ENCODE assay signal across 8 cellular contexts in the genomic region with DNA sequence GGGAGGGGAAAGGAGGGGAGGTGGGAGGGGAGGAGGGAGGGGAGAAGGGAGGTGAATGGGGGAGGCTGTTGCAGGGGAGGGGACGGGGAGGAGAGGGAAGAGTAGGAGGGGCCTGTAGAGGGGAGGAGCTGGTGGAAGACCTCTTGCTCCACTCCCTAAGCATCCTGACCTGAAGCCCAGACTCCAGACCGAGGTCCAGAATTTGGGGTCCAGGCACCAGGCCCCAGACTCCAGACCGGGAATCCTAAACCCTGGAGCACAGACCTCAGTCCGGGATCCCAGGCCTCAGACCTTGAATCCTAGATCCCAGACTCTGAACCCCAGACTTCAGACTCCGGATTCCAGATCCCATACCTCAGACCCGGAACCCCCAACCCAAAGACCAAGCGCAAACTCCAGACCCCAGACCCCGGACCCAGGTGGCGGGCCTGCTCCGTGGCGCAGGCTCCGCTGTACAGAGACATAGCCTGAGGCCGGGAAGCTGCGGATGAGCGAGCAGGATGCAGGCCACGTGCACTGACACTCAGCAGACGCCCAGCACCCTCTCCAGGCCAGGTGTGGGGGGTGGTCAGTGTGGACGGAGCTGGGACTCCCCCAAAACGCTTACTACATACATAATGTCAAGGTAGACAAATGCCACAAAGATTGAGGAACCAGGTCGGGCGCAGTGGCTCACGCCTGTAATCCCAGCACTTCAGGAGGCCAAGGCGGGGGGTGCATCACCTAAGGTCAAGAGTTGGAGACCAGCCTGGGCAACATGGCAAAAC. TPM values are rescaled to one million over a fixed set of nuclear protein-coding genes. Genes with fewer than 3 reads are reported as not detected.
A peak's percentile ranks its signal among the peaks of the same experiment; 100 is the strongest.
DNase-seq lines count a peak whose midpoint lies in the region; ATAC-seq and TF ChIP-seq lines count a peak whose summit lies in the region.

No MANE protein-coding gene starts in this region.

- H3K27ac Mint-ChIP-seq in Caco-2 (ENCODE audit: unreplicated experiment), result no peak overlapping the region
- peak overlapping the region; percentile 17 for H3K27ac Mint-ChIP-seq in activated naive CD4-positive, alpha-beta T cell treated with anti-CD3 and anti-CD28 coated beads, Interleukin-2, amount 50 U/mL, for 24 hours

- H3K36me3 ChIP-seq in Caco-2 (ENCODE audit: control insufficient read depth, insufficient read depth, low read length) (no peaks in the 10 kb centered on the region), PC-3 (ENCODE audit: low read depth, low read length) (no peaks in the 10 kb centered on the region)

- CTCF ChIA-PET in Caco-2 (lab: Charles Lee) (interaction anchor here (0.6 kb wide), 1 partner anchor 86 kb away, joined by 3 read pairs; no protein-coding TSS in a partner anchor), PC-3 (lab: Charles Lee) (no interaction called here)

- H3K4me1 ChIP-seq in Caco-2, result no peaks in the 10 kb centered on the region
- peaks cover 3% of the 10 kb centered on the region; the same call in 1 of the 2 replicates for H3K4me1 ChIP-seq in PC-3 (ENCODE audit: insufficient read depth, low read length)

- H3K9me3 ChIP-seq in Caco-2, result no peaks in the 10 kb centered on the region
- H3K9me3 ChIP-seq in PC-3 (ENCODE audit: low read length), result no peaks in the 10 kb centered on the region

- H3K79me2 ChIP-seq in PC-3 (ENCODE audit: low read length), result peaks cover 33% of the 10 kb centered on the region

- no peaks in the 10 kb centered on the region for H3K4me1 Mint-ChIP-seq in Caco-2 (ENCODE audit: low read depth, unreplicated experiment)
- peaks cover 16% of the 10 kb centered on the region for H3K4me1 Mint-ChIP-seq in activated naive CD4-positive, alpha-beta T cell treated with anti-CD3 and anti-CD28 coated beads, Interleukin-2, amount 50 U/mL, for 24 hours

- DNase-seq in Caco-2 (peak; percentile 35 to 72), HuH-7 (ENCODE audit: low spot score) (peak; percentile 73), PC-3 (peak; percentile 62), germinal center (ENCODE audit: low spot score) (peak; percentile 67), omental fat pad (ENCODE audit: low spot score) (no peak)

- no peak for TF ChIP-seq CTCF in Caco-2 (IDR thresholded peaks at IDR 0.05; ENCODE audit: insufficient read depth in 1 of 2, low read depth in 1 of 2, low read length in 1 of 2, severe bottlenecking in 1 of 2, unreplicated experiment in 1 of 2)
- TF ChIP-seq CTCF in PC-3 (conservative IDR thresholded peaks at IDR 0.05; ENCODE audit: low read depth, low read length), result no peak
- TF ChIP-seq CTCF in omental fat pad (IDR thresholded peaks at IDR 0.05), result no peak

- H3K27ac ChIP-seq in PC-3 (ENCODE audit: low read length), result no peak overlapping the region

- H3K9me3 Mint-ChIP-seq in Caco-2 (ENCODE audit: unreplicated experiment), result no peaks in the 10 kb centered on the region
- no peaks in the 10 kb centered on the region for H3K9me3 Mint-ChIP-seq in activated naive CD4-positive, alpha-beta T cell treated with anti-CD3 and anti-CD28 coated beads, Interleukin-2, amount 50 U/mL, for 24 hours

- intact Hi-C loops in Caco-2 (cut with micrococcal nuclease; ENCODE audit: unreplicated experiment) (no loop called here), PC-3 (cut with micrococcal nuclease) (no loop called here)

- H3K4me2 ChIP-seq in PC-3 (ENCODE audit: low read length), result 0 out of 2 replicates have a peak overlapping the region, but pooled peaks have one; percentile 21

- H3K27me3 Mint-ChIP-seq in Caco-2 (ENCODE audit: insufficient read depth, unreplicated experiment), result no peaks in the 10 kb centered on the region
- H3K27me3 Mint-ChIP-seq in activated naive CD4-positive, alpha-beta T cell treated with anti-CD3 and anti-CD28 coated beads, Interleukin-2, amount 50 U/mL, for 24 hours, result no peaks in the 10 kb centered on the region

- no TSS peak for BruUV-seq in Caco-2 (replicated peaks; lab: Mats Ljungman, UMichigan)
- no TSS peak for BruUV-seq in PC-3 (replicated peaks; lab: Mats Ljungman, UMichigan)

- peak overlapping the region; percentile 45; the same call in 1 of the 2 replicates for H2AFZ ChIP-seq in PC-3 (ENCODE audit: low read length)

- H3K4me3 ChIP-seq in Caco-2 (ENCODE audit: low read depth, low read length) (peak overlapping the region; percentile 83), PC-3 (ENCODE audit: low read length) (no peak overlapping the region)

- no peaks in the 10 kb centered on the region for H3K9me2 ChIP-seq in PC-3 (replicated peaks; ENCODE audit: low read length)

- POLR2A ChIA-PET in Caco-2 (lab: Charles Lee), result interaction anchor here (0.6 kb wide), 1 partner anchor 27 kb away, joined by 3 read pairs; no protein-coding TSS in a partner anchor
- POLR2A ChIA-PET in PC-3 (lab: Charles Lee; ENCODE audit: unreplicated experiment), result no interaction called here

- H3F3A ChIP-seq in PC-3 (ENCODE audit: low read length, unreplicated experiment), result no peaks in the 10 kb centered on the region

- no peak overlapping the region for H3K4me3 Mint-ChIP-seq in Caco-2 (ENCODE audit: unreplicated experiment)
- peak overlapping the region; percentile 59 for H3K4me3 Mint-ChIP-seq in activated naive CD4-positive, alpha-beta T cell treated with anti-CD3 and anti-CD28 coated beads, Interleukin-2, amount 50 U/mL, for 24 hours

- peak; percentile 72 for ATAC-seq in PC-3
- ATAC-seq in omental fat pad (ENCODE audit: low FRiP score), result peak; percentile 75
- ATAC-seq in GM21717 (IDR thresholded peaks at IDR 0.05; ENCODE audit: unreplicated experiment), result no peak
- no peak for ATAC-seq in GM21529 (IDR thresholded peaks at IDR 0.05; ENCODE audit: unreplicated experiment)

- peaks cover 17% of the 10 kb centered on the region for H3K36me3 Mint-ChIP-seq in Caco-2 (ENCODE audit: insufficient read depth, unreplicated experiment)
- no peaks in the 10 kb centered on the region for H3K36me3 Mint-ChIP-seq in activated naive CD4-positive, alpha-beta T cell treated with anti-CD3 and anti-CD28 coated beads, Interleukin-2, amount 50 U/mL, for 24 hours

- H3K9ac ChIP-seq in PC-3 (ENCODE audit: low read length), result no peak overlapping the region

- H3K27me3 ChIP-seq in Caco-2 (replicated peaks; ENCODE audit: control insufficient read depth, insufficient read depth, low read length) (no peaks in the 10 kb centered on the region), PC-3 (ENCODE audit: low read length) (no peaks in the 10 kb centered on the region)

- no peaks in the 10 kb centered on the region for H4K20me1 ChIP-seq in PC-3 (ENCODE audit: low read length)

RNA-seq across cellular contexts. Expression of a gene that starts 0.7 kb away (rescaled TPM):
- 47.0 and 52.2 TPM in 2 replicates for total RNA-seq in Caco-2 (2022)
- total RNA-seq in PC-3 (2014; rRNA removed), result 72.0 and 94.0 TPM in 2 replicates
- 10 to 100 TPM; 37.1 to 58.3 (median 52.8) TPM for total RNA-seq in omental fat pad

RNA-seq across cellular contexts. Expression of a gene that starts 34.8 kb away (rescaled TPM):
- total RNA-seq in Caco-2 (2022), result 136 and 162 TPM in 2 replicates
- 95.4 and 96.8 TPM in 2 replicates for total RNA-seq in PC-3 (2014; rRNA removed)
- total RNA-seq in omental fat pad, result 100 to 1,000 TPM; 133 to 232 (median 178) TPM

Comparison
In these comparisons a context has a peak if more than half of its experiments do, and no peak if none do; other contexts are left out.
1. ATAC-seq: peak in PC-3 (single experiment) and omental fat pad (single experiment); none in GM21717 (single experiment) and GM21529 (single experiment).